Comparison of ENCODE assay signal across 10 cellular contexts in genomic region chr2:226813148-226813701, GRCh38. TPM values are rescaled to one million over a fixed set of nuclear protein-coding genes. Genes with fewer than 3 reads are reported as not detected.
DNase-seq lines count a peak whose midpoint lies in the region; ATAC-seq and TF ChIP-seq lines count a peak whose summit lies in the region.
"Had no signal": no experiment of that assay in that cellular context is flagged by ENCODE, and none has a peak within 500 bp of the region (broad histone marks: within the 10 kb centered on the region; RNA-seq: fewer than 3 reads in every experiment).

No MANE protein-coding gene starts in this region.

- TF ChIP-seq POLR2A in Peyer's patch (IDR thresholded peaks at IDR 0.05) = no peak

- no peaks in the 10 kb centered on the region for H3K36me3 Mint-ChIP-seq in activated T-helper 1 cell treated with anti-CD3 and anti-CD28 coated beads, Interleukin-12 subunit alpha, Interleukin-12 subunit beta, Interleukin-2, Interleukin-4 antibody, amounts not matched to agents 30 ng/mL and 10 ng/mL and 1 ng/mL, durations not matched to agents 14 hours and 24 hours and 36 hours (ENCODE audit: low read depth)

- no peaks in the 10 kb centered on the region for H4K20me1 ChIP-seq in DOHH2 (ENCODE audit: control insufficient read depth, insufficient read depth, low read depth, low read length)

- no peak overlapping the region for H3K4me3 Mint-ChIP-seq in activated T-helper 1 cell treated with anti-CD3 and anti-CD28 coated beads, Interleukin-12 subunit alpha, Interleukin-12 subunit beta, Interleukin-2, Interleukin-4 antibody, amounts not matched to agents 30 ng/mL and 10 ng/mL and 1 ng/mL, durations not matched to agents 14 hours and 24 hours and 36 hours

- peak; percentile 50 for ATAC-seq in GM19372 (IDR thresholded peaks at IDR 0.05; ENCODE audit: low read depth, unreplicated experiment)
- ATAC-seq: lower lobe of right lung had no signal

- no peaks in the 10 kb centered on the region for H3F3A ChIP-seq in DOHH2 (ENCODE audit: control insufficient read depth, insufficient read depth)

- peaks cover 4% of the 10 kb centered on the region; the same call in 1 of the 2 replicates for H3K27me3 ChIP-seq in DOHH2 (ENCODE audit: control insufficient read depth, low read length)
- no peaks in the 10 kb centered on the region for H3K27me3 ChIP-seq in Peyer's patch

- H3K36me3 ChIP-seq in DOHH2 (ENCODE audit: control insufficient read depth, low read length) = no peaks in the 10 kb centered on the region
- H3K36me3 ChIP-seq in Peyer's patch = no peaks in the 10 kb centered on the region
- H3K36me3 ChIP-seq: lower lobe of right lung had no signal

- intact Hi-C loops in activated T-helper 1 cell treated with anti-CD3 and anti-CD28 coated beads, Interleukin-12 subunit alpha, Interleukin-12 subunit beta, Interleukin-2, Interleukin-4 antibody, amounts not matched to agents 30 ng/mL and 10 ng/mL and 1 ng/mL, durations not matched to agents 14 hours and 24 hours and 36 hours (cut with micrococcal nuclease) = loop anchor here (1.0 kb wide), 1 partner anchor 172 kb away; no protein-coding TSS in a partner anchor

- H3K27ac Mint-ChIP-seq in activated T-helper 1 cell treated with anti-CD3 and anti-CD28 coated beads, Interleukin-12 subunit alpha, Interleukin-12 subunit beta, Interleukin-2, Interleukin-4 antibody, amounts not matched to agents 30 ng/mL and 10 ng/mL and 1 ng/mL, durations not matched to agents 14 hours and 24 hours and 36 hours = no peak overlapping the region

- no peaks in the 10 kb centered on the region for H3K4me1 Mint-ChIP-seq in activated T-helper 1 cell treated with anti-CD3 and anti-CD28 coated beads, Interleukin-12 subunit alpha, Interleukin-12 subunit beta, Interleukin-2, Interleukin-4 antibody, amounts not matched to agents 30 ng/mL and 10 ng/mL and 1 ng/mL, durations not matched to agents 14 hours and 24 hours and 36 hours (ENCODE audit: low read depth)

- peak; percentile 67 for TF ChIP-seq CTCF in DOHH2 (IDR thresholded peaks at IDR 0.05; ENCODE audit: low read depth, low read length, poor library complexity, severe bottlenecking)
- TF ChIP-seq CTCF in Peyer's patch (IDR thresholded peaks at IDR 0.05) = peak in 4 of 6 experiments; percentile 23 to 56 (median 48)

- H3K9me2 ChIP-seq in DOHH2 (replicated peaks; ENCODE audit: control insufficient read depth, low read length) = no peaks in the 10 kb centered on the region

- H3K27ac ChIP-seq in DOHH2 (ENCODE audit: low read depth, low read length) = no peak overlapping the region
- no peak overlapping the region for H3K27ac ChIP-seq in Peyer's patch
- H3K27ac ChIP-seq: lower lobe of right lung had no signal

- no peak overlapping the region for H3K4me2 ChIP-seq in DOHH2 (ENCODE audit: low read length)

- H3K4me3 ChIP-seq in DOHH2 (ENCODE audit: low read length) = no peak overlapping the region
- H3K4me3 ChIP-seq in Peyer's patch = no peak overlapping the region
- H3K4me3 ChIP-seq: lower lobe of right lung had no signal

- DNase-seq in Peyer's patch = no peak
- peak; percentile 45 for DNase-seq in iPS-NIHi7 (ENCODE audit: extremely low spot score)
- DNase-seq in stimulated activated CD4-positive, alpha-beta T cell treated with anti-CD3 and anti-CD28 coated beads, Interleukin-12 subunit alpha, Interleukin-12 subunit beta, amount 100 ng/mL, for 4 hours = no peak
- no peak for DNase-seq in activated CD8-positive, alpha-beta memory T cell treated with anti-CD3 and anti-CD28 coated beads for 24 hours
- no peak for DNase-seq in GM19238 (ENCODE audit: insufficient read length, low spot score)
- DNase-seq in activated T-helper 1 cell treated with anti-CD3 and anti-CD28 coated beads, Interleukin-12 subunit alpha, Interleukin-12 subunit beta, Interleukin-2, Interleukin-4 antibody, amounts not matched to agents 30 ng/mL and 10 ng/mL and 1 ng/mL, durations not matched to agents 14 hours and 24 hours and 36 hours (ENCODE audit: low spot score) = no peak
- DNase-seq: cerebellar nuclear complex, lower lobe of right lung had no signal

- H3K27me3 Mint-ChIP-seq in activated T-helper 1 cell treated with anti-CD3 and anti-CD28 coated beads, Interleukin-12 subunit alpha, Interleukin-12 subunit beta, Interleukin-2, Interleukin-4 antibody, amounts not matched to agents 30 ng/mL and 10 ng/mL and 1 ng/mL, durations not matched to agents 14 hours and 24 hours and 36 hours (ENCODE audit: insufficient read depth) = peaks cover 34% of the 10 kb centered on the region

- H3K79me2 ChIP-seq in DOHH2 (ENCODE audit: control insufficient read depth, low read length) = no peaks in the 10 kb centered on the region

- H3K9me3 ChIP-seq in DOHH2 (ENCODE audit: control insufficient read depth, insufficient read depth, low read length) = no peaks in the 10 kb centered on the region
- H3K9me3 ChIP-seq in Peyer's patch = no peaks in the 10 kb centered on the region
- H3K9me3 ChIP-seq: lower lobe of right lung had no signal

- H3K9me3 Mint-ChIP-seq in activated T-helper 1 cell treated with anti-CD3 and anti-CD28 coated beads, Interleukin-12 subunit alpha, Interleukin-12 subunit beta, Interleukin-2, Interleukin-4 antibody, amounts not matched to agents 30 ng/mL and 10 ng/mL and 1 ng/mL, durations not matched to agents 14 hours and 24 hours and 36 hours = no peaks in the 10 kb centered on the region

- H3K4me1 ChIP-seq in DOHH2 (ENCODE audit: control insufficient read depth, low read length) (no peaks in the 10 kb centered on the region), Peyer's patch (no peaks in the 10 kb centered on the region)
- H3K4me1 ChIP-seq: lower lobe of right lung had no signal

RNA-seq across cellular contexts. Expression of gene IRS1, which starts 13.6 kb away (rescaled TPM):
- 10 to 100 TPM in 3 of 4 donors, 1 to 10 TPM in 1; 8.3 to 67.7 (median 22.5) TPM for total RNA-seq in Peyer's patch
- total RNA-seq in activated T-helper 1 cell treated with anti-CD3 and anti-CD28 coated beads, Interleukin-12 subunit alpha, Interleukin-12 subunit beta, Interleukin-2, Interleukin-4 antibody, amounts not matched to agents 30 ng/mL and 10 ng/mL and 1 ng/mL, durations not matched to agents 14 hours and 24 hours and 36 hours = 3.8 and 4.2 TPM in 2 replicates

RNA-seq across cellular contexts. Expression of gene RHBDD1, which starts 22.6 kb away (rescaled TPM):
- total RNA-seq in Peyer's patch = 10 to 100 TPM; 12.6 to 68.5 (median 30.6) TPM
- 39.9 and 48.0 TPM in 2 replicates for total RNA-seq in activated T-helper 1 cell treated with anti-CD3 and anti-CD28 coated beads, Interleukin-12 subunit alpha, Interleukin-12 subunit beta, Interleukin-2, Interleukin-4 antibody, amounts not matched to agents 30 ng/mL and 10 ng/mL and 1 ng/mL, durations not matched to agents 14 hours and 24 hours and 36 hours
